ENCODE assay signal across 21 cellular contexts in the genomic region with DNA sequence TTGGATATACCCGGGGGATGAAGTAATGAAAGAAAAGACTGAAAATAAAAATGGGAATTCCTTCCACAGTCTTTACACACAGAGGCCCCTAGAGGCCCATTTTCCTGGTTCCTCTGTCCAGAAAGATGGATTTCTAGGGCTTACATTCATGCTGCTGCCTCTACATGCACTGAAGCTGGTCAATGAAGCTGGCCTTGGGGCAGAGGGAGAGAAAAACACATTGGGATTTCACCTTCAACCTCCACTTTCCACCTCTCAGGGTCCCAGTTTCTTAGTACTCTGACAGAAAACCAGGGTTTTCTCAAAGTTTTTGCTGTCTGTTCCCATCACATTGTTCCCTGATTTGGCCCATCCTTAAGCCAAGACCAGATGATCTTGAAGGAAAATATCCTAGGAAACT.
DNase-seq lines count a peak whose midpoint lies in the region; ATAC-seq, FAIRE-seq and TF ChIP-seq lines count a peak whose summit lies in the region.
"Had no signal": no experiment of that assay in that cellular context is flagged by ENCODE, and none has a peak within 500 bp of the region (broad histone marks: within the 10 kb centered on the region; RNA-seq: fewer than 3 reads in every experiment).

No MANE protein-coding gene starts in this region.

- peak overlapping the region in 10 of 12 donors; percentile 10 to 52 (median 40) for H3K4me3 ChIP-seq in heart left ventricle
- H3K4me3 ChIP-seq in astrocyte (ENCODE audit: insufficient read depth, low read depth, low read length) = peak overlapping the region; percentile 22
- H3K4me3 ChIP-seq in stomach smooth muscle (ENCODE audit: low read length in 2 of 2) = peak overlapping the region; percentile 10 to 49
- H3K4me3 ChIP-seq: cardiac muscle cell had no signal

- H3K27me3 ChIP-seq in heart left ventricle (no peaks in the 10 kb centered on the region), astrocyte (ENCODE audit: insufficient read depth, low read length) (no peaks in the 10 kb centered on the region), stomach smooth muscle (ENCODE audit: control insufficient read depth in 1 of 2, insufficient read depth in 2 of 2, low read length in 2 of 2) (no peaks in the 10 kb centered on the region)
- H3K27me3 ChIP-seq: cardiac muscle cell had no signal

- no peak overlapping the region for H3K4me3 Mint-ChIP-seq in astrocyte (ENCODE audit: unreplicated experiment)
- H3K4me3 Mint-ChIP-seq: endodermal cell, HFFc6, neural crest cell, T-helper 17 cell had no signal

- FAIRE-seq in astrocyte (lab: Jason Lieb, UNC) = no peak

- H3K9me3 ChIP-seq in heart left ventricle (peaks cover 0 to 11% (median 0%) of the 10 kb centered on the region in 12 donors), astrocyte (ENCODE audit: insufficient read depth, low read depth, low read length) (no peaks in the 10 kb centered on the region), stomach smooth muscle (ENCODE audit: control insufficient read depth in 2 of 2, low read length in 2 of 2) (peaks cover 0 to 4% of the 10 kb centered on the region in 2 donors)

- H3K36me3 Mint-ChIP-seq in astrocyte (ENCODE audit: low read depth, unreplicated experiment) = no peaks in the 10 kb centered on the region

- peak overlapping the region; percentile 9 for H3K4me2 ChIP-seq in astrocyte (ENCODE audit: low read length)

- no peak for DNase-seq in heart left ventricle
- DNase-seq in Right ventricle myocardium inferior (ENCODE audit: missing footprints) = no peak
- DNase-seq in astrocyte (ENCODE audit: low read depth) = no peak
- DNase-seq in fibroblast of peridontal ligament (ENCODE audit: extremely low read depth) = peak; percentile 12
- no peak for DNase-seq in activated CD4-positive, CD25-positive, alpha-beta regulatory T cell treated with anti-CD3 and anti-CD28 coated beads, Interleukin-2, amount 50 U/mL, for 72 hours
- DNase-seq in ecto neural progenitor cell (ENCODE audit: low spot score) = no peak
- DNase-seq: activated CD4-positive, CD25-positive, alpha-beta regulatory T cell; activated naive CD4-positive, alpha-beta T cell treated with Interleukin-2 at 50 U/mL for 16 hours; COR-L47; endodermal cell; glutamatergic neuron; HFFc6; mesendoderm; NCI-H187; NCI-H446 treated with DMSO at 0.1 percent for 48 hours; SHP77 treated with DMSO at 0.1 percent for 48 hours; T-helper 17 cell had no signal

- ATAC-seq in heart left ventricle (no peak), Right ventricle myocardium inferior (no peak), GM21515 (IDR thresholded peaks at IDR 0.05; ENCODE audit: unreplicated experiment) (no peak)

- H3K9ac ChIP-seq in astrocyte (ENCODE audit: low read length) (peak overlapping the region; percentile 30), stomach smooth muscle (ENCODE audit: low read length in 2 of 2) (peak overlapping the region in 1 of 2 donors; percentile 13)

- intact Hi-C loops in heart left ventricle (cut with DNase I) (no loop called here), Right ventricle myocardium inferior (cut with DNase I) (no loop called here)

- H3K4me1 ChIP-seq in heart left ventricle (no peaks in the 10 kb centered on the region), astrocyte (ENCODE audit: insufficient read depth, low read length) (no peaks in the 10 kb centered on the region), stomach smooth muscle (ENCODE audit: control insufficient read depth, insufficient read depth, low read length) (no peaks in the 10 kb centered on the region)

- H3K9me3 Mint-ChIP-seq in astrocyte (ENCODE audit: unreplicated experiment) = peaks cover 1% of the 10 kb centered on the region
- H3K9me3 Mint-ChIP-seq: neural crest cell had no signal

- H3K27ac Mint-ChIP-seq in astrocyte (ENCODE audit: unreplicated experiment) = no peak overlapping the region
- H3K27ac Mint-ChIP-seq: endodermal cell, HFFc6, T-helper 17 cell had no signal

- no peak for TF ChIP-seq POLR2A in heart left ventricle (IDR thresholded peaks at IDR 0.05)

- no peaks in the 10 kb centered on the region for H3K79me2 ChIP-seq in astrocyte (ENCODE audit: insufficient read depth, low read length)

- TF ChIP-seq CTCF in heart left ventricle (IDR thresholded peaks at IDR 0.05) = no peak
- TF ChIP-seq CTCF in astrocyte (IDR thresholded peaks at IDR 0.05; ENCODE audit: insufficient read depth, low read depth, low read length) = no peak

- H4K20me1 ChIP-seq in astrocyte (ENCODE audit: insufficient read depth, low read length) = no peaks in the 10 kb centered on the region

- H2AFZ ChIP-seq in astrocyte (ENCODE audit: low read depth, low read length) = no peak overlapping the region

- H3K27ac ChIP-seq in heart left ventricle (peak overlapping the region in 1 of 12 donors; percentile 27), astrocyte (ENCODE audit: low read depth, low read length) (no peak overlapping the region), stomach smooth muscle (ENCODE audit: low read length) (no peak overlapping the region)
- H3K27ac ChIP-seq: cardiac muscle cell had no signal

- H3K36me3 ChIP-seq in heart left ventricle (no peaks in the 10 kb centered on the region), astrocyte (ENCODE audit: insufficient read depth, low read length) (no peaks in the 10 kb centered on the region), stomach smooth muscle (ENCODE audit: control insufficient read depth in 2 of 2, insufficient read depth in 2 of 2, low read length in 2 of 2) (no peaks in the 10 kb centered on the region)
- H3K36me3 ChIP-seq: cardiac muscle cell had no signal

- H3K27me3 Mint-ChIP-seq in astrocyte (ENCODE audit: low read depth, unreplicated experiment) = no peaks in the 10 kb centered on the region

- H3K4me1 Mint-ChIP-seq in astrocyte (ENCODE audit: low read depth, unreplicated experiment) = no peaks in the 10 kb centered on the region
- H3K4me1 Mint-ChIP-seq: endodermal cell, neural crest cell, T-helper 17 cell had no signal

- WGBS in heart left ventricle, 4 donors = 69 to 79% (median 77%) methylated on average over 1 of the region's 1 CpG
